ENCODE assay signal across 8 cellular contexts in genomic region chr9:124771867-124772621, GRCh38. TPM values are rescaled to one million over a fixed set of nuclear protein-coding genes. Genes with fewer than 3 reads are reported as not detected.
DNase-seq lines count a peak whose midpoint lies in the region; ATAC-seq, FAIRE-seq and TF ChIP-seq lines count a peak whose summit lies in the region.

No MANE protein-coding gene starts in this region.

- peak; percentile 80 for TF ChIP-seq CTCF in AG10803 (conservative IDR thresholded peaks at IDR 0.05; ENCODE audit: low read length)
- TF ChIP-seq CTCF in nephron (IDR thresholded peaks at IDR 0.05; ENCODE audit: unreplicated experiment in 3 of 3), result peak; percentile 96 to 98 (median 97)

- DNase-seq in AG10803 (ENCODE audit: low read depth) (peak; percentile 59), GM18507 (ENCODE audit: extremely low spot score, insufficient read length, low read depth) (no peak), NCI-H510A treated with DMSO at 0.1 percent for 48 hours (lab: John Stamatoyannopoulos, UW) (peak; percentile 65), frontal cortex (ENCODE audit: low spot score in 2 of 2) (peak; percentile 74 to 77), urothelium cell line (ENCODE audit: low spot score) (peak; percentile 75)
- DNase-seq in activated naive CD4-positive, alpha-beta T cell treated with anti-CD3 and anti-CD28 coated beads for 36 hours, result peak; percentile 30

- intact Hi-C loops in activated naive CD4-positive, alpha-beta T cell treated with anti-CD3 and anti-CD28 coated beads for 36 hours (cut with micrococcal nuclease), result loop anchor here (1.0 to 5.0 kb wide), 7 partner anchors 37 to 470 kb away; partner anchors contain the start of genes ARPC5L, GOLGA1 and HSPA5

- peaks cover 35% of the 10 kb centered on the region for H3K4me1 Mint-ChIP-seq in activated naive CD4-positive, alpha-beta T cell treated with anti-CD3 and anti-CD28 coated beads for 36 hours (ENCODE audit: low read depth)
- peaks cover 29% of the 10 kb centered on the region for H3K4me1 Mint-ChIP-seq in nephron

- ATAC-seq in HG03025 (IDR thresholded peaks at IDR 0.05; ENCODE audit: low FRiP score, unreplicated experiment), result no peak

- peak overlapping the region; percentile 68 for H3K4me3 ChIP-seq in AG10803 (ENCODE audit: low read length)

- H3K9me3 Mint-ChIP-seq in activated naive CD4-positive, alpha-beta T cell treated with anti-CD3 and anti-CD28 coated beads for 36 hours, result no peaks in the 10 kb centered on the region
- no peaks in the 10 kb centered on the region for H3K9me3 Mint-ChIP-seq in nephron

- CTCF ChIA-PET in activated naive CD4-positive, alpha-beta T cell treated with anti-CD3 and anti-CD28 coated beads for 36 hours (lab: Charles Lee), result interaction anchor here (0.7 to 12.7 kb wide), 10 partner anchors 10 to 370 kb away, joined by 3 to 315 read pairs (median 5); partner anchors contain the start of gene WDR38

- peaks cover 60% of the 10 kb centered on the region for H3K27me3 Mint-ChIP-seq in activated naive CD4-positive, alpha-beta T cell treated with anti-CD3 and anti-CD28 coated beads for 36 hours (ENCODE audit: low read depth)
- peaks cover 71% of the 10 kb centered on the region for H3K27me3 Mint-ChIP-seq in nephron (ENCODE audit: low read depth)

- H3K27ac Mint-ChIP-seq in activated naive CD4-positive, alpha-beta T cell treated with anti-CD3 and anti-CD28 coated beads for 36 hours, result no peak overlapping the region
- peak overlapping the region; percentile 96 to 99 (median 99) for H3K27ac Mint-ChIP-seq in nephron

- H3K36me3 Mint-ChIP-seq in activated naive CD4-positive, alpha-beta T cell treated with anti-CD3 and anti-CD28 coated beads for 36 hours (ENCODE audit: low read depth), result no peaks in the 10 kb centered on the region
- H3K36me3 Mint-ChIP-seq in nephron (ENCODE audit: low read depth), result no peaks in the 10 kb centered on the region

- peak overlapping the region; percentile 74 for H3K4me3 Mint-ChIP-seq in activated naive CD4-positive, alpha-beta T cell treated with anti-CD3 and anti-CD28 coated beads for 36 hours
- H3K4me3 Mint-ChIP-seq in nephron, result peak overlapping the region; percentile 88 to 93 (median 92)

- FAIRE-seq in GM18507 (lab: Jason Lieb, UNC) (peak; percentile 21), frontal cortex (lab: Jason Lieb, UNC) (no peak), urothelium cell line (lab: Jason Lieb, UNC) (no peak)

RNA-seq across cellular contexts. Expression of gene NR6A1, which starts 0.9 kb away (rescaled TPM):
- 1 to 10 TPM; 1.8 TPM for total RNA-seq in activated naive CD4-positive, alpha-beta T cell treated with anti-CD3 and anti-CD28 coated beads for 36 hours
- 1.6 TPM for total RNA-seq in frontal cortex

RNA-seq across cellular contexts. Expression of gene OLFML2A, which starts 4.9 kb away (rescaled TPM):
- not detected for total RNA-seq in activated naive CD4-positive, alpha-beta T cell treated with anti-CD3 and anti-CD28 coated beads for 36 hours
- total RNA-seq in frontal cortex, result 1.6 TPM
